9 cellular contexts compared by ENCODE assay signal in genomic region chr21:14875704-14876364, GRCh38.
A peak's percentile ranks its signal among the peaks of the same experiment; 100 is the strongest.
DNase-seq lines count a peak whose midpoint lies in the region; ATAC-seq and TF ChIP-seq lines count a peak whose summit lies in the region.
"Had no signal": no experiment of that assay in that cellular context is flagged by ENCODE, and none has a peak within 500 bp of the region (broad histone marks: within the 10 kb centered on the region; RNA-seq: fewer than 3 reads in every experiment).

No MANE protein-coding gene starts in this region.

- 76 to 77% methylated on average over 7 of the region's 7 CpGs for WGBS in upper lobe of left lung, 2 donors

- H3K36me3 ChIP-seq in cardiac muscle cell (no peaks in the 10 kb centered on the region), right atrium auricular region (no peaks in the 10 kb centered on the region), upper lobe of left lung (no peaks in the 10 kb centered on the region), SJCRH30 (no peaks in the 10 kb centered on the region; the same call in none of the 2 replicates)

- DNase-seq in cardiac muscle cell (ENCODE audit: low read depth in 1 of 2, low spot score in 1 of 2) (no peak), right atrium auricular region (ENCODE audit: low spot score) (no peak), RPMI7951 (ENCODE audit: low read depth) (peak; percentile 39), upper lobe of left lung (no peak), SJCRH30 (no peak), putamen (ENCODE audit: low spot score) (no peak), erythroblast (lab: John Stamatoyannopoulos, UW) (no peak)
- DNase-seq: HCEC 1CT had no signal

- no peak for TF ChIP-seq EP300 in upper lobe of left lung (IDR thresholded peaks at IDR 0.05)

- H3K27ac ChIP-seq in cardiac muscle cell, result peak overlapping the region; percentile 7
- no peak overlapping the region for H3K27ac ChIP-seq in right atrium auricular region
- no peak overlapping the region for H3K27ac ChIP-seq in upper lobe of left lung
- H3K27ac ChIP-seq in SJCRH30, result no peak overlapping the region

- no peak for TF ChIP-seq POLR2A in upper lobe of left lung (IDR thresholded peaks at IDR 0.05)
- TF ChIP-seq POLR2A in erythroblast (IDR thresholded peaks at IDR 0.05; ENCODE audit: low read length), result no peak

- H3K4me3 ChIP-seq in cardiac muscle cell, result no peak overlapping the region
- H3K4me3 ChIP-seq in right atrium auricular region, result no peak overlapping the region
- H3K4me3 ChIP-seq in upper lobe of left lung, result no peak overlapping the region
- no peak overlapping the region for H3K4me3 ChIP-seq in SJCRH30

- no peaks in the 10 kb centered on the region for H3K9me3 ChIP-seq in cardiac muscle cell (ENCODE audit: low read depth)
- H3K9me3 ChIP-seq in right atrium auricular region, result no peaks in the 10 kb centered on the region
- no peaks in the 10 kb centered on the region for H3K9me3 ChIP-seq in upper lobe of left lung
- H3K9me3 ChIP-seq in SJCRH30 (replicated peaks), result 0 out of 2 replicates have a peak, but pooled peaks cover 2% of the 10 kb centered on the region

- peaks cover 10% of the 10 kb centered on the region for H3K4me1 ChIP-seq in cardiac muscle cell (ENCODE audit: low read depth)
- H3K4me1 ChIP-seq in right atrium auricular region, result peaks cover 0 to 13% of the 10 kb centered on the region in 2 donors
- H3K4me1 ChIP-seq in upper lobe of left lung, result peaks cover 0 to 14% (median 11%) of the 10 kb centered on the region in 4 donors
- peaks cover 18% of the 10 kb centered on the region for H3K4me1 ChIP-seq in SJCRH30

- TF ChIP-seq CTCF in cardiac muscle cell (IDR thresholded peaks at IDR 0.05; ENCODE audit: low read depth, low read length) (no peak), right atrium auricular region (IDR thresholded peaks at IDR 0.05) (no peak), upper lobe of left lung (IDR thresholded peaks at IDR 0.05) (no peak)

- no peaks in the 10 kb centered on the region for H3K27me3 ChIP-seq in cardiac muscle cell
- no peaks in the 10 kb centered on the region for H3K27me3 ChIP-seq in right atrium auricular region
- no peaks in the 10 kb centered on the region for H3K27me3 ChIP-seq in upper lobe of left lung
- H3K27me3 ChIP-seq in SJCRH30, result no peaks in the 10 kb centered on the region

- ATAC-seq in HG02938 (IDR thresholded peaks at IDR 0.05; ENCODE audit: unreplicated experiment) (peak; percentile 60), upper lobe of left lung (ENCODE audit: low FRiP score in 2 of 2) (peak; percentile 24 to 26)
